In genomic region chr10:33291053-33291592, GRCh38 we compare ENCODE assay signal across 10 cellular contexts. TPM values are rescaled to one million over a fixed set of nuclear protein-coding genes. Genes with fewer than 3 reads are reported as not detected.
A peak's percentile ranks its signal among the peaks of the same experiment; 100 is the strongest.
DNase-seq lines count a peak whose midpoint lies in the region; ATAC-seq, FAIRE-seq and TF ChIP-seq lines count a peak whose summit lies in the region.
"Had no signal": no experiment of that assay in that cellular context is flagged by ENCODE, and none has a peak within 500 bp of the region (broad histone marks: within the 10 kb centered on the region; RNA-seq: fewer than 3 reads in every experiment).

No MANE protein-coding gene starts in this region.

- 27 to 38% methylated on average over 4 to 5 of the region's 5 CpGs for WGBS in gastroesophageal sphincter (ENCODE audit: low coverage in 1 of 2), 2 donors

- H3K4me3 ChIP-seq in gastroesophageal sphincter: peak overlapping the region in 1 of 2 donors; percentile 20
- no peak overlapping the region for H3K4me3 ChIP-seq in skeletal muscle cell (ENCODE audit: low read depth, low read length)
- H3K4me3 ChIP-seq: dorsolateral prefrontal cortex had no signal

- TF ChIP-seq POLR2A in H54 (IDR thresholded peaks at IDR 0.05; ENCODE audit: low read depth, low read length) (no peak), gastroesophageal sphincter (IDR thresholded peaks at IDR 0.05) (no peak)

- H3K27ac ChIP-seq in gastroesophageal sphincter: peak overlapping the region; percentile 55 to 79 (median 69)
- H3K27ac ChIP-seq: dorsolateral prefrontal cortex had no signal

- ATAC-seq in gastroesophageal sphincter (peak; percentile 57), HG03571 (IDR thresholded peaks at IDR 0.05; ENCODE audit: unreplicated experiment) (no peak), GM21825 (IDR thresholded peaks at IDR 0.05; ENCODE audit: unreplicated experiment) (no peak)

- TF ChIP-seq CTCF in gastroesophageal sphincter (IDR thresholded peaks at IDR 0.05): peak in 1 of 4 experiments; percentile 2
- no peak for TF ChIP-seq CTCF in GM13977 (IDR thresholded peaks at IDR 0.05; ENCODE audit: extremely low read depth, insufficient read depth, missing control alignments)

- H3K36me3 ChIP-seq in gastroesophageal sphincter: no peaks in the 10 kb centered on the region

- H3K4me1 ChIP-seq in gastroesophageal sphincter: peaks cover 13 to 90% (median 16%) of the 10 kb centered on the region in 3 donors

- no peaks in the 10 kb centered on the region for H3K27me3 ChIP-seq in gastroesophageal sphincter

- no peak for TF ChIP-seq EP300 in gastroesophageal sphincter (IDR thresholded peaks at IDR 0.05)

- in situ Hi-C loops in GM13977 (cut with MboI; ENCODE audit: low pct_unique_long_range_greater_than_20kb, low sequenced_read_pairs, unreplicated experiment): no loop called here

- FAIRE-seq in H54 (lab: Jason Lieb, UNC): peak; percentile 89

- H3K9me3 ChIP-seq in gastroesophageal sphincter: no peaks in the 10 kb centered on the region

- DNase-seq in H54 (ENCODE audit: insufficient read length, low spot score): peak; percentile 23
- peak; percentile 81 for DNase-seq in amniotic stem cell (lab: John Stamatoyannopoulos, UW)
- DNase-seq in skeletal muscle cell (ENCODE audit: low read depth): peak; percentile 55
- no peak for DNase-seq in GM13977 (ENCODE audit: low spot score)
- DNase-seq in activated gamma-delta T cell (lab: John Stamatoyannopoulos, UW): no peak
- DNase-seq: dorsolateral prefrontal cortex, NCI-H1436 had no signal

RNA-seq across cellular contexts. Expression of gene NRP1, which starts 43.3 kb away (rescaled TPM):
- total RNA-seq in gastroesophageal sphincter: 10 to 100 TPM; 43.4 to 95.4 (median 52.7) TPM

Comparison
In these comparisons a context has a peak if more than half of its experiments do, and no peak if none do; other contexts are left out.
1. DNase-seq: peak in H54 (single experiment), amniotic stem cell (single experiment) and skeletal muscle cell (single experiment); none in GM13977 (single experiment) and activated gamma-delta T cell (single experiment).